In genomic region chr1:70205437-70206118, GRCh38 we compare ENCODE assay signal across 1 cellular context.
A peak's percentile ranks its signal among the peaks of the same experiment; 100 is the strongest.
TF ChIP-seq lines count a peak whose summit lies in the region.

LRRC40 (minus strand) TSS chr1:70205579; CDS start chr1:70205540, 39 bp downstream.

TF ChIP-seq in HepG2, 621 proteins besides CTCF, POLR2A, EP300 and RAD21 (continued from another document and continues in another):
- TF ChIP-seq HMGXB3 (CRISPR knock-in tag; IDR thresholded peaks at IDR 0.05; ENCODE audit: borderline replicate concordance) (peak; percentile 78), NKX3-1 (CRISPR knock-in tag; IDR thresholded peaks at IDR 0.05) (0 out of 2 replicates have a peak, but pooled peaks have one; percentile 55), ZNF207 (IDR thresholded peaks at IDR 0.05; ENCODE audit: borderline replicate concordance) (no peak), ZFP62 (CRISPR knock-in tag; IDR thresholded peaks at IDR 0.05) (no peak), RAD51 (IDR thresholded peaks at IDR 0.05; ENCODE audit: borderline replicate concordance) (no peak), ZNF331 (CRISPR knock-in tag; IDR thresholded peaks at IDR 0.05) (peak; percentile 93), GABPB1 (CRISPR knock-in tag; IDR thresholded peaks at IDR 0.05) (peak; percentile 93), BRF2 (CRISPR knock-in tag; IDR thresholded peaks at IDR 0.05) (peak; percentile 87; the same call in 1 of the 2 replicates), PHF5A (CRISPR knock-in tag; IDR thresholded peaks at IDR 0.05; ENCODE audit: low read depth, unreplicated experiment) (peak; percentile 67), ETV6 (CRISPR knock-in tag; conservative IDR thresholded peaks at IDR 0.05) (peak; percentile 81; the same call in 1 of the 2 replicates), NFIC (IDR thresholded peaks at IDR 0.05; ENCODE audit: low read length) (no peak; the same call in 1 of the 2 replicates), SRF (IDR thresholded peaks at IDR 0.05; ENCODE audit: low read depth, low read length) (0 out of 2 replicates have a peak, but pooled peaks have one; percentile 37), RBFOX2 (IDR thresholded peaks at IDR 0.05; ENCODE audit: low read depth, low read length) (peak; percentile 87), ZNF256 (CRISPR knock-in tag; conservative IDR thresholded peaks at IDR 0.05) (0 out of 2 replicates have a peak, but pooled peaks have one; percentile 20), FOSL2 (CRISPR knock-in tag; IDR thresholded peaks at IDR 0.05) (peak; percentile 50; the same call in 1 of the 2 replicates), ZNF24 (IDR thresholded peaks at IDR 0.05) (no peak), ZNF552 (CRISPR knock-in tag; IDR thresholded peaks at IDR 0.05; ENCODE audit: borderline replicate concordance) (no peak; the same call in 1 of the 2 replicates), CENPT (CRISPR knock-in tag; IDR thresholded peaks at IDR 0.05; ENCODE audit: low read depth) (no peak), PHF8 (CRISPR knock-in tag; IDR thresholded peaks at IDR 0.05) (peak; percentile 96), ZNF83 (CRISPR knock-in tag; IDR thresholded peaks at IDR 0.05; ENCODE audit: borderline replicate concordance) (no peak), ZNF121 (CRISPR knock-in tag; IDR thresholded peaks at IDR 0.05) (0 out of 2 replicates have a peak, but pooled peaks have one; percentile 50), ZNF17 (CRISPR knock-in tag; IDR thresholded peaks at IDR 0.05) (no peak), PTBP1 (IDR thresholded peaks at IDR 0.05; ENCODE audit: low read depth, low read length, poor library complexity, severe bottlenecking) (no peak), ZNF569 (CRISPR knock-in tag; IDR thresholded peaks at IDR 0.05; ENCODE audit: borderline replicate concordance) (no peak), HOXA5 (CRISPR knock-in tag; IDR thresholded peaks at IDR 0.05) (peak; percentile 73), CSRNP2 (CRISPR knock-in tag; conservative IDR thresholded peaks at IDR 0.05; ENCODE audit: low read depth) (no peak), SRSF1 (optimal IDR thresholded peaks at IDR 0.05; ENCODE audit: low read depth, low read length) (no peak), ZNF546 (CRISPR knock-in tag; conservative IDR thresholded peaks at IDR 0.05) (no peak), ZNF251 (CRISPR knock-in tag; IDR thresholded peaks at IDR 0.05) (no peak), KLF6 (CRISPR knock-in tag; IDR thresholded peaks at IDR 0.05) (peak; percentile 96), ZBTB40 (IDR thresholded peaks at IDR 0.05) (no peak), ZBTB40 (CRISPR knock-in tag; IDR thresholded peaks at IDR 0.05) (peak; percentile 95), TEAD2 (CRISPR knock-in tag; IDR thresholded peaks at IDR 0.05) (no peak), HCFC1 (IDR thresholded peaks at IDR 0.05; ENCODE audit: low read depth, low read length) (peak; percentile 83), MED8 (CRISPR knock-in tag; IDR thresholded peaks at IDR 0.05; ENCODE audit: insufficient replicate concordance) (no peak), ZBTB26 (CRISPR knock-in tag; IDR thresholded peaks at IDR 0.05; ENCODE audit: borderline replicate concordance) (0 out of 2 replicates have a peak, but pooled peaks have one; percentile 61), GTF3A (CRISPR knock-in tag; conservative IDR thresholded peaks at IDR 0.05) (no peak), STAT5B (CRISPR knock-in tag; IDR thresholded peaks at IDR 0.05) (peak; percentile 57; the same call in 1 of the 2 replicates), ZNF747 (CRISPR knock-in tag; IDR thresholded peaks at IDR 0.05; ENCODE audit: borderline replicate concordance) (peak; percentile 88), PRDM10 (CRISPR knock-in tag; IDR thresholded peaks at IDR 0.05; ENCODE audit: low read depth) (peak; percentile 63; the same call in 1 of the 2 replicates), SAFB2 (CRISPR knock-in tag; IDR thresholded peaks at IDR 0.05; ENCODE audit: borderline replicate concordance, low read depth) (no peak), ZFP36 (IDR thresholded peaks at IDR 0.05; ENCODE audit: borderline replicate concordance, low read depth, low read length, partially characterized antibody) (no peak), ARHGAP35 (CRISPR knock-in tag; IDR thresholded peaks at IDR 0.05; ENCODE audit: borderline replicate concordance) (peak; percentile 85), ZNF296 (CRISPR knock-in tag; conservative IDR thresholded peaks at IDR 0.05) (no peak)
